ENCODE assay signal across 10 cellular contexts in genomic region chr16:53090271-53090590, GRCh38. TPM values are rescaled to one million over a fixed set of nuclear protein-coding genes. Genes with fewer than 3 reads are reported as not detected.
A peak's percentile ranks its signal among the peaks of the same experiment; 100 is the strongest.
DNase-seq lines count a peak whose midpoint lies in the region; ATAC-seq and TF ChIP-seq lines count a peak whose summit lies in the region.
"Had no signal": no experiment of that assay in that cellular context is flagged by ENCODE, and none has a peak within 500 bp of the region (broad histone marks: within the 10 kb centered on the region; RNA-seq: fewer than 3 reads in every experiment).

No MANE protein-coding gene starts in this region.

- 5% methylated on average over 5 of the region's 5 CpGs for WGBS in suprapubic skin

- H3K27me3 Mint-ChIP-seq in MCF 10A (ENCODE audit: insufficient read depth, unreplicated experiment): no peaks in the 10 kb centered on the region

- H3K9ac ChIP-seq in HUES6 (ENCODE audit: low read length): peak overlapping the region; percentile 52

- TF ChIP-seq EP300 in suprapubic skin (IDR thresholded peaks at IDR 0.05): no peak

- no TSS peak for BruUV-seq in MCF 10A (replicated peaks; lab: Mats Ljungman, UMichigan)

- intact Hi-C loops in MCF 10A (cut with micrococcal nuclease): no loop called here
- intact Hi-C loops in lower lobe of right lung (cut with DNase I): no loop called here

- CTCF ChIA-PET in MCF 10A (lab: Yijun Ruan, JAX): interaction anchor here (1.3 to 2.4 kb wide), 3 partner anchors 9 to 35 kb away, joined by 4 to 9 read pairs (median 4); no protein-coding TSS in a partner anchor

- ATAC-seq in lower lobe of right lung: no peak

- TF ChIP-seq CTCF in MCF 10A (IDR thresholded peaks at IDR 0.05; ENCODE audit: unreplicated experiment): no peak
- TF ChIP-seq CTCF in lower lobe of right lung (IDR thresholded peaks at IDR 0.05): no peak
- TF ChIP-seq CTCF in suprapubic skin (IDR thresholded peaks at IDR 0.05): no peak

- peak overlapping the region; percentile 50 for H3K27ac Mint-ChIP-seq in MCF 10A (ENCODE audit: low read depth, unreplicated experiment)

- peaks cover 56% of the 10 kb centered on the region for H3K4me1 Mint-ChIP-seq in MCF 10A (ENCODE audit: insufficient read depth, unreplicated experiment)

- H3K9me3 ChIP-seq in HUES6 (ENCODE audit: control insufficient read depth, insufficient read depth, low read depth, low read length) (no peaks in the 10 kb centered on the region), lower lobe of right lung (no peaks in the 10 kb centered on the region), suprapubic skin (no peaks in the 10 kb centered on the region)

- peak overlapping the region; percentile 72; the same call in 1 of the 2 replicates for H3K27ac ChIP-seq in HUES6 (ENCODE audit: low read depth, low read length)
- peak overlapping the region; percentile 86 for H3K27ac ChIP-seq in lower lobe of right lung
- H3K27ac ChIP-seq in suprapubic skin: peak overlapping the region; percentile 91

- H3K36me3 ChIP-seq in HUES6 (ENCODE audit: control insufficient read depth, insufficient read depth, low read length): no peaks in the 10 kb centered on the region
- no peaks in the 10 kb centered on the region for H3K36me3 ChIP-seq in lower lobe of right lung
- no peaks in the 10 kb centered on the region for H3K36me3 ChIP-seq in suprapubic skin

- H3K4me3 ChIP-seq in HUES6 (ENCODE audit: low read depth, low read length) (peak overlapping the region; percentile 3; the same call in 1 of the 2 replicates), lower lobe of right lung (no peak overlapping the region), suprapubic skin (peak overlapping the region; percentile 30)

- no peak for TF ChIP-seq POLR2A in suprapubic skin (IDR thresholded peaks at IDR 0.05)

- peaks cover 68% of the 10 kb centered on the region for H3K4me1 ChIP-seq in HUES6 (ENCODE audit: control insufficient read depth, insufficient read depth, low read length)
- peaks cover 89% of the 10 kb centered on the region for H3K4me1 ChIP-seq in lower lobe of right lung
- peaks cover 90% of the 10 kb centered on the region for H3K4me1 ChIP-seq in suprapubic skin

- peaks cover 15% of the 10 kb centered on the region for H3K36me3 Mint-ChIP-seq in MCF 10A (ENCODE audit: insufficient read depth, unreplicated experiment)

- POLR2A ChIA-PET in MCF 10A (lab: Yijun Ruan, JAX): interaction anchor here (0.6 to 3.3 kb wide), 7 partner anchors 9 to 1046 kb away, joined by 3 to 22 read pairs (median 6); partner anchors contain the start of genes CHD9 and CHD9NB

- H3K9me3 Mint-ChIP-seq in MCF 10A (ENCODE audit: unreplicated experiment): no peaks in the 10 kb centered on the region
- H3K9me3 Mint-ChIP-seq: T-helper 2 cell treated with Interferon-gamma antibody and Interleukin-4, amounts not matched to agents 5 μg/mL and 100 μg/mL, for 36 hours had no signal

- DNase-seq in MCF 10A (ENCODE audit: unreplicated experiment): no peak
- no peak for DNase-seq in lower lobe of right lung
- no peak for DNase-seq in suprapubic skin (ENCODE audit: low spot score in 2 of 2)
- DNase-seq in SIG-M5 treated with dmso at 0.1 percent for 504 hours (lab: John Stamatoyannopoulos, UW; ENCODE audit: unreplicated experiment): no peak
- no peak for DNase-seq in DMS53 treated with DMSO at 0.1 percent for 48 hours (lab: John Stamatoyannopoulos, UW; ENCODE audit: unreplicated experiment)
- DNase-seq in SHP77 treated with DMSO at 0.1 percent for 48 hours (lab: John Stamatoyannopoulos, UW): no peak
- DNase-seq: activated effector memory CD4-positive, alpha-beta T cell treated with anti-CD3 and anti-CD28 coated beads, Interleukin-2, amount 50 U/mL, for 16 hours; NCI-H2029 treated with DMSO at 0.1 percent for 48 hours had no signal

- peak overlapping the region; percentile 67 for H3K4me3 Mint-ChIP-seq in MCF 10A (ENCODE audit: unreplicated experiment)
- H3K4me3 Mint-ChIP-seq: T-helper 2 cell treated with Interferon-gamma antibody and Interleukin-4, amounts not matched to agents 5 μg/mL and 100 μg/mL, for 36 hours had no signal

- H3K27me3 ChIP-seq in HUES6 (ENCODE audit: control insufficient read depth, insufficient read depth, low read length): no peaks in the 10 kb centered on the region
- H3K27me3 ChIP-seq in lower lobe of right lung (ENCODE audit: low read depth): no peaks in the 10 kb centered on the region
- no peaks in the 10 kb centered on the region for H3K27me3 ChIP-seq in suprapubic skin

RNA-seq across cellular contexts. Expression of gene CHD9, which starts 35.4 kb away (rescaled TPM):
- total RNA-seq in MCF 10A (2022): 62.8 and 62.9 TPM in 2 replicates
- total RNA-seq in lower lobe of right lung: 73.1 TPM
- 100 to 1,000 TPM in 1 of 4 donors, 10 to 100 TPM in 3; 56.6 to 129 (median 70.4) TPM for total RNA-seq in suprapubic skin

RNA-seq across cellular contexts. Expression of gene CHD9NB, which starts 37.5 kb away (rescaled TPM):
- 2.4 and 2.9 TPM in 2 replicates for total RNA-seq in MCF 10A (2022)
- total RNA-seq in lower lobe of right lung: 12.4 TPM
- 10 to 100 TPM in 3 of 4 donors, 1 to 10 TPM in 1; 8.7 to 33.3 (median 17.0) TPM for total RNA-seq in suprapubic skin
